28 cellular contexts compared by ENCODE assay signal in the genomic region with DNA sequence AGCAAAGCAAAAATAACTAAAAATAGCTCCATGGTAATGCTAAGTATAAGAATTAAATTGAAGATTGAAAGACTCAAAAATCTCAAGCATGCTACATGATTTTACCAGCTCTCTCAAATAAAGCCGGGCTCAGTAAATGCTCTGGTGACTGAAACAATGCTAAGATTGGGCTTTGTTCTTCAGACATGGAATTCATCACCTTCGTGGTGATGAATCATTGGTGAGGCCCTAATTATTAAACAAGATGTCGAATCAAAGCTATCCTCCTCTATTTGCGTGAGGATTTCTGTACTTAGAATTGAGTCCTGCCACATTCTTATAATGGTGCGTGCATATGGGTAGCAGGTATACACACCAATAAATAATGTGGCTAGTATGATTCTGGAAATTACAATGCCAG. TPM values are rescaled to one million over a fixed set of nuclear protein-coding genes. Genes with fewer than 3 reads are reported as not detected.
DNase-seq lines count a peak whose midpoint lies in the region; ATAC-seq and TF ChIP-seq lines count a peak whose summit lies in the region.
"Had no signal": no experiment of that assay in that cellular context is flagged by ENCODE, and none has a peak within 500 bp of the region (broad histone marks: within the 10 kb centered on the region; RNA-seq: fewer than 3 reads in every experiment).

No MANE protein-coding gene starts in this region.

- no peaks in the 10 kb centered on the region for H3K36me3 ChIP-seq in heart right ventricle

- no peaks in the 10 kb centered on the region for H3K9me3 ChIP-seq in heart right ventricle
- H3K9me3 ChIP-seq: Caco-2 had no signal

- peaks cover 0 to 32% (median 8%) of the 10 kb centered on the region in 9 donors for H3K4me1 ChIP-seq in heart right ventricle
- H3K4me1 ChIP-seq: Caco-2 had no signal

- peak overlapping the region in 7 of 10 donors; percentile 7 to 73 (median 46) for H3K27ac ChIP-seq in heart right ventricle

- no peak for TF ChIP-seq CTCF in heart right ventricle (IDR thresholded peaks at IDR 0.05)

- no peaks in the 10 kb centered on the region for H3K27me3 ChIP-seq in heart right ventricle

- peak in 5 of 8 donors; percentile 25 to 69 (median 53) for ATAC-seq in heart right ventricle
- no peak for ATAC-seq in stimulated activated naive CD8-positive, alpha-beta T cell treated with anti-CD3 and anti-CD28 coated beads, Interleukin-15, Interleukin-2, amounts not matched to agents 100 U/mL and 50 U/mL, for 24 hours
- ATAC-seq in HG02973 (IDR thresholded peaks at IDR 0.05; ENCODE audit: unreplicated experiment): no peak
- ATAC-seq: GM12878 had no signal

- WGBS in heart right ventricle, 2 donors: 54 to 58% methylated on average over 5 of the region's 5 CpGs

- intact Hi-C loops in heart right ventricle (cut with DNase I) (loop anchor here in 2 of 10 donors (5.0 kb wide), 1 partner anchor 119 kb away; no protein-coding TSS in a partner anchor), cardiac septum (cut with DNase I) (loop anchor here (5.0 kb wide), 1 partner anchor 36 kb away; no protein-coding TSS in a partner anchor)

- DNase-seq in heart right ventricle (no peak), cardiac septum (ENCODE audit: low spot score) (no peak), NCI-H69 (lab: John Stamatoyannopoulos, UW) (peak; percentile 5), kidney glomerular epithelial cell (lab: John Stamatoyannopoulos, UW) (peak; percentile 5), NCI-H2196 treated with DMSO at 0.1 percent for 48 hours (lab: John Stamatoyannopoulos, UW; ENCODE audit: unreplicated experiment) (no peak)
- no peak for DNase-seq in stimulated activated naive CD8-positive, alpha-beta T cell treated with anti-CD3 and anti-CD28 coated beads, Interleukin-15, Interleukin-2, amounts not matched to agents 100 U/mL and 50 U/mL, for 24 hours
- DNase-seq: C1 segment of cervical spinal cord; Caco-2; CD4-positive, alpha-beta memory T cell; EL; GDM1; Kasumi-1; MV-4-11; NCI-H1105; NCI-H1436 treated with DMSO at 0.1 percent for 48 hours; NCI-H187 treated with DMSO at 0.1 percent for 48 hours; NCI-H2171 treated with DMSO at 0.1 percent for 48 hours; NCI-H524; NCI-H774; RPMI8226; SHP77 had no signal

- peak overlapping the region in 2 of 10 donors; percentile 4 to 25 for H3K4me3 ChIP-seq in heart right ventricle
- H3K4me3 ChIP-seq: GM12878, K562 had no signal

RNA-seq across cellular contexts. Expression of a gene that starts 58.8 kb away (rescaled TPM):
- total RNA-seq in heart right ventricle (under 1 TPM in 8 of 10 donors, not detected in 2; 0.18 to 0.71 (median 0.37) TPM), cardiac septum (0.32 TPM)
- polyA plus RNA-seq in heart right ventricle: under 1 TPM; 0.38 to 0.51 TPM
- total RNA-seq: Caco-2; CD4-positive, alpha-beta memory T cell; GM12878; HT1080; MCF 10A; SK-MEL-5 had no signal
- polyA plus RNA-seq: AG04450; CD4-positive, alpha-beta memory T cell; GM12878 had no signal

Comparison
In these comparisons a context has a peak if more than half of its experiments do, and no peak if none do; other contexts are left out.
1. ATAC-seq: peak in heart right ventricle (5 of 8); none in stimulated activated naive CD8-positive, alpha-beta T cell treated with anti-CD3 and anti-CD28 coated beads, Interleukin-15, Interleukin-2, amounts not matched to agents 100 U/mL and 50 U/mL, for 24 hours (single experiment) and HG02973 (single experiment).
2. DNase-seq: peak in NCI-H69 (single experiment) and kidney glomerular epithelial cell (single experiment); none in heart right ventricle (0 of 2), cardiac septum (single experiment), stimulated activated naive CD8-positive, alpha-beta T cell treated with anti-CD3 and anti-CD28 coated beads, Interleukin-15, Interleukin-2, amounts not matched to agents 100 U/mL and 50 U/mL, for 24 hours (single experiment) and NCI-H2196 treated with DMSO at 0.1 percent for 48 hours (single experiment).